ENCODE assay signal across 13 cellular contexts in the genomic region with DNA sequence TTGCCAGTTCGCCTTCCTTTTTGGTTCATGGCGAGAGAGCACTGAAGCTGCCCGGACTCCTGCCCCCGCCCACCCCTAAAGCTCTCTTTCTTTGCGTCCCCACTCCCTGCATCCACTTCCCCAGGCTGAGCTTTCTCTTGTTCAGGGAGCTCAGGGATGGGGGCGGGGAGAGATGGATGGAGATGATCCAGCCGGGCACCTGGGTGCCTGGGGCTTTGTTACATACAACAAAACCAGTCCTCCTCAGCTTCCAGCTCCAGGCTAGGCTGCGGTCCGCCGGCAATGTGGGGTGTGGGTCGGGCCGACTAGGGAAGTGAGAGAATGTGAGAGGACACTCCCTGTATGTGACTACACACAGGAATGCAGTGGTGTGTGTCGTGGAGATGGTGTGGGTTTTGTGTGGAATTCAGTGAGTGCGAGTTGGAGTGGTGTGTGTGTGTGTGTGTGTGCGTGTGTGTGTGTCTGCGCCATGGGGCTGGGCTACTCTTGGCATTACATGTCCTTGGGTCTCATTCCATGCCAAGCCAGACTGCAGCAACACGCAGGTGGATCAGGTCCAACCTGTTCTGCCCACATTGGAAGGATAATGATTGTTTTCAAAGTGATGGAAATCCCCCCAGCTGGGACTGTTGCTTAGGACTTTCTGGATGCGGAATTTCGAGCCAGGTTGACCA.
DNase-seq lines count a peak whose midpoint lies in the region; ATAC-seq, FAIRE-seq and TF ChIP-seq lines count a peak whose summit lies in the region.
"Had no signal": no experiment of that assay in that cellular context is flagged by ENCODE, and none has a peak within 500 bp of the region (broad histone marks: within the 10 kb centered on the region; RNA-seq: fewer than 3 reads in every experiment).

No MANE protein-coding gene starts in this region.

- peak; percentile 57 for DNase-seq in NCI-H345 (lab: John Stamatoyannopoulos, UW)
- no peak for DNase-seq in NCI-H345 treated with DMSO at 0.1 percent for 48 hours (lab: John Stamatoyannopoulos, UW; ENCODE audit: unreplicated experiment)
- no peak for DNase-seq in coronary artery (ENCODE audit: low spot score)
- peak; percentile 13 to 85 for DNase-seq in lower leg skin (ENCODE audit: low spot score in 2 of 2)
- DNase-seq in urothelium cell line (ENCODE audit: low spot score), result peak; percentile 2
- DNase-seq in NCI-H2196 (lab: John Stamatoyannopoulos, UW; ENCODE audit: unreplicated experiment), result no peak
- no peak for DNase-seq in colonic mucosa
- DNase-seq: NCI-H2029 treated with DMSO at 0.1 percent for 48 hours; stimulated activated CD4-positive, alpha-beta T cell treated with anti-CD3 and anti-CD28 coated beads, Interleukin-15, amount 100 ng/mL, for 24 hours had no signal

- H3K4me3 ChIP-seq in coronary artery (peak overlapping the region; percentile 59), lower leg skin (ENCODE audit: low read depth, poor library complexity, severe bottlenecking) (no peak overlapping the region), colonic mucosa (no peak overlapping the region)

- no peak for ATAC-seq in GM21515 (IDR thresholded peaks at IDR 0.05; ENCODE audit: unreplicated experiment)
- ATAC-seq: activated T-helper 17 cell treated with anti-CD3 and anti-CD28 coated beads, Interleukin-2, amount 50 U/mL, for 72 hours; stimulated activated memory B cell treated with anti-CD40 and anti-IgM and Interleukin-4, amounts not matched to agents 10 μg/mL and 1 μg/mL and 100 μg/mL, for 72 hours had no signal

- H3K27me3 ChIP-seq in colonic mucosa, result no peaks in the 10 kb centered on the region

- H3K9ac ChIP-seq in colonic mucosa (ENCODE audit: low read depth in 2 of 2, low read length in 2 of 2), result no peak overlapping the region

- FAIRE-seq in urothelium cell line (lab: Jason Lieb, UNC), result no peak
- FAIRE-seq: colon had no signal

- TF ChIP-seq CTCF in coronary artery (IDR thresholded peaks at IDR 0.05) (no peak), lower leg skin (IDR thresholded peaks at IDR 0.05) (no peak), colonic mucosa (IDR thresholded peaks at IDR 0.05) (no peak)

- WGBS in lower leg skin, 2 donors, result 4 to 29% methylated on average over 15 to 19 of the region's 19 CpGs

- H3K9me3 ChIP-seq in colonic mucosa, result no peaks in the 10 kb centered on the region

- intact Hi-C loops in lower leg skin (cut with DNase I; ENCODE audit: low total_unique reads), result no loop called here
- intact Hi-C loops in colonic mucosa (cut with DNase I), result no loop called here

- H3K27ac ChIP-seq in coronary artery (no peak overlapping the region), colonic mucosa (no peak overlapping the region)

- TF ChIP-seq POLR2A in lower leg skin (IDR thresholded peaks at IDR 0.05), result no peak

- H3K4me1 ChIP-seq in colonic mucosa, result no peaks in the 10 kb centered on the region

- H3K36me3 ChIP-seq in colonic mucosa, result no peaks in the 10 kb centered on the region

Comparison
In these comparisons a context has a peak if more than half of its experiments do, and no peak if none do; other contexts are left out.
1. DNase-seq: peak in NCI-H345 (single experiment), lower leg skin (2 of 2) and urothelium cell line (single experiment); none in NCI-H345 treated with DMSO at 0.1 percent for 48 hours (single experiment), coronary artery (single experiment), NCI-H2196 (single experiment) and colonic mucosa (single experiment).